ENCODE assay signal across 9 cellular contexts in the genomic region with DNA sequence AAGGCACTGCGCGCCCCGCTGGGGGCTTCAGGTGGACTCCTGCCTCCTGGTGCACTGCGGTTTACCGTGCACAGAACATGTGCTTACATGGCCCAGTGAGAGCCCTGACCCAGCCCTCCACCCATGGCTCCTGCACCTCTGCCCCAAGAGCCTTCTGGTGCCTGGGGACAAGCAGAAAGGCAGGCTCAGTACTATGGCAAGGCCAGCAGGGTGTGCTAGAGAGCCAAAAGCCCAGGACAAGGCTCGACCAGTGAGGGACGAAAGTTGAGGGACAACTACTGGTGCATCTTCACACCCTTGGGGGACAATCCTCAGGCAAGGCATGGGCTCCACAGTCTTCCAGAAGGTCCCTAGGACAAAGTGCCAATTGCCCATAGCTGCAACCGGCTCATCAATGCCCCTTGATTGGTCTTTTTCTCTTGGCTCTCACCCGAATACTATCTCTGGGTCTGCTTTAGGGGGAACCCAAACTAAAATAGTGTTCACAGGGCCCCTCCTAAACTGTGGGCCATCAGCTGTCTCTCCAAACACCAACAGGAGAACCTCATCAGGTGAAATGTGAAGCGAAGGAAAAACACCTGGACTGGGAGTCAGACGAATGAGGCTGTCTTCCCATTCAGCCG. TPM values are rescaled to one million over a fixed set of nuclear protein-coding genes. Genes with fewer than 3 reads are reported as not detected.
DNase-seq lines count a peak whose midpoint lies in the region; ATAC-seq and TF ChIP-seq lines count a peak whose summit lies in the region.
"Had no signal": no experiment of that assay in that cellular context is flagged by ENCODE, and none has a peak within 500 bp of the region (broad histone marks: within the 10 kb centered on the region; RNA-seq: fewer than 3 reads in every experiment).

No MANE protein-coding gene starts in this region.

- no peaks in the 10 kb centered on the region for H3K9me3 ChIP-seq in PC-3 (ENCODE audit: low read length)
- no peaks in the 10 kb centered on the region for H3K9me3 ChIP-seq in tibial artery

- H3K36me3 Mint-ChIP-seq in activated T-cell treated with anti-CD3 and anti-CD28 coated beads, Interleukin-2, amount 50 U/mL, for 72 hours (ENCODE audit: insufficient read depth in 2 of 2): no peaks in the 10 kb centered on the region

- peak; percentile 91 for TF ChIP-seq CTCF in PC-3 (conservative IDR thresholded peaks at IDR 0.05; ENCODE audit: low read depth, low read length)
- peak; percentile 99 for TF ChIP-seq CTCF in fibroblast of pulmonary artery (IDR thresholded peaks at IDR 0.05; ENCODE audit: low read length, missing control alignments)
- peak; percentile 54 to 63 for TF ChIP-seq CTCF in tibial artery (IDR thresholded peaks at IDR 0.05)

- H3K27me3 ChIP-seq in PC-3 (ENCODE audit: low read length): peaks cover 14% of the 10 kb centered on the region
- no peaks in the 10 kb centered on the region for H3K27me3 ChIP-seq in tibial artery

- intact Hi-C loops in PC-3 (cut with micrococcal nuclease): loop anchor here (10.0 kb wide), 1 partner anchor 80 kb away; the partner anchor contains the start of genes DDB1 and TKFC
- intact Hi-C loops in tibial artery (cut with DNase I; ENCODE audit: low total_unique reads): no loop called here

- no peak overlapping the region for H3K9ac ChIP-seq in PC-3 (ENCODE audit: low read length)

- peak; percentile 64 for DNase-seq in SIG-M5 treated with dmso at 0.1 percent for 504 hours (lab: John Stamatoyannopoulos, UW; ENCODE audit: unreplicated experiment)
- DNase-seq in SIG-M5 (lab: John Stamatoyannopoulos, UW): no peak
- peak; percentile 49 for DNase-seq in HK-2 (ENCODE audit: unreplicated experiment)
- peak; percentile 79 for DNase-seq in PC-3
- DNase-seq in activated T-cell treated with anti-CD3 and anti-CD28 coated beads, Interleukin-2, amount 50 U/mL, for 72 hours: peak; percentile 72 to 77
- DNase-seq in fibroblast of pulmonary artery (ENCODE audit: low read depth): peak; percentile 73
- DNase-seq in nucleus accumbens (lab: John Stamatoyannopoulos, UW): peak in 40 of 56 donors; percentile 2 to 70 (median 20)
- DNase-seq in tibial artery: peak in 1 of 2 donors; percentile 31

- H2AFZ ChIP-seq in PC-3 (ENCODE audit: low read length): no peak overlapping the region

- H3K4me1 Mint-ChIP-seq in activated T-cell treated with anti-CD3 and anti-CD28 coated beads, Interleukin-2, amount 50 U/mL, for 72 hours (ENCODE audit: low read depth): no peaks in the 10 kb centered on the region

- H3K4me3 ChIP-seq in PC-3 (ENCODE audit: low read length): no peak overlapping the region
- no peak overlapping the region for H3K4me3 ChIP-seq in fibroblast of pulmonary artery (replicated peaks; ENCODE audit: low read depth, low read length)
- H3K4me3 ChIP-seq in tibial artery: no peak overlapping the region

- H3F3A ChIP-seq in PC-3 (ENCODE audit: low read length, unreplicated experiment): no peaks in the 10 kb centered on the region

- no peaks in the 10 kb centered on the region for H3K36me3 ChIP-seq in PC-3 (ENCODE audit: low read depth, low read length)
- H3K36me3 ChIP-seq in tibial artery: peaks cover 0 to 9% (median 0%) of the 10 kb centered on the region in 3 donors

- H3K4me1 ChIP-seq in PC-3 (ENCODE audit: insufficient read depth, low read length) (no peaks in the 10 kb centered on the region), tibial artery (no peaks in the 10 kb centered on the region)

- no TSS peak for BruUV-seq in PC-3 (replicated peaks; lab: Mats Ljungman, UMichigan)

- no peaks in the 10 kb centered on the region for H4K20me1 ChIP-seq in PC-3 (ENCODE audit: low read length)

- no peak overlapping the region for H3K4me3 Mint-ChIP-seq in activated T-cell treated with anti-CD3 and anti-CD28 coated beads, Interleukin-2, amount 50 U/mL, for 72 hours

- H3K27ac ChIP-seq in PC-3 (ENCODE audit: low read length) (no peak overlapping the region), tibial artery (no peak overlapping the region)

- POLR2A ChIA-PET in PC-3 (lab: Charles Lee; ENCODE audit: unreplicated experiment): no interaction called here

- H3K4me2 ChIP-seq in PC-3 (ENCODE audit: low read length): no peak overlapping the region

- ATAC-seq in PC-3: peak; percentile 97
- peak; percentile 83 to 88 for ATAC-seq in activated T-cell treated with anti-CD3 and anti-CD28 coated beads, Interleukin-2, amount 50 U/mL, for 72 hours (replicated peaks in 1 of 2)

- no peaks in the 10 kb centered on the region for H3K27me3 Mint-ChIP-seq in activated T-cell treated with anti-CD3 and anti-CD28 coated beads, Interleukin-2, amount 50 U/mL, for 72 hours (ENCODE audit: low read depth)

- no peaks in the 10 kb centered on the region for H3K79me2 ChIP-seq in PC-3 (ENCODE audit: low read length)

- no peaks in the 10 kb centered on the region for H3K9me3 Mint-ChIP-seq in activated T-cell treated with anti-CD3 and anti-CD28 coated beads, Interleukin-2, amount 50 U/mL, for 72 hours

- CTCF ChIA-PET in PC-3 (lab: Charles Lee): interaction anchor here (0.6 kb wide), 2 partner anchors 139 to 637 kb away, joined by 3 to 11 read pairs; no protein-coding TSS in a partner anchor

- H3K9me2 ChIP-seq in PC-3 (replicated peaks; ENCODE audit: low read length): no peaks in the 10 kb centered on the region

- no peak overlapping the region for H3K27ac Mint-ChIP-seq in activated T-cell treated with anti-CD3 and anti-CD28 coated beads, Interleukin-2, amount 50 U/mL, for 72 hours

RNA-seq across cellular contexts. Expression of gene PGA5, which starts 13.5 kb away (rescaled TPM):
- not detected in 2 replicates for total RNA-seq in PC-3 (2014; rRNA removed)
- not detected for total RNA-seq in activated T-cell treated with anti-CD3 and anti-CD28 coated beads, Interleukin-2, amount 50 U/mL, for 72 hours
- total RNA-seq: skeletal muscle tissue had no signal

RNA-seq across cellular contexts. Expression of gene PGA4, which starts 32.4 kb away (rescaled TPM):
- not detected in 2 replicates for total RNA-seq in PC-3 (2014; rRNA removed)
- total RNA-seq in activated T-cell treated with anti-CD3 and anti-CD28 coated beads, Interleukin-2, amount 50 U/mL, for 72 hours: not detected

RNA-seq across cellular contexts. Expression of gene VWCE, which starts 40.6 kb away (rescaled TPM):
- total RNA-seq in PC-3 (2014; rRNA removed): 0.15 and 0.35 TPM in 2 replicates
- 10 to 100 TPM in 1 of 2 donors, 1 to 10 TPM in 1; 7.7 to 11.8 TPM for total RNA-seq in activated T-cell treated with anti-CD3 and anti-CD28 coated beads, Interleukin-2, amount 50 U/mL, for 72 hours

RNA-seq across cellular contexts. Expression of gene PGA3, which starts 51.2 kb away (rescaled TPM):
- total RNA-seq in PC-3 (2014; rRNA removed): not detected in 2 replicates
- not detected for total RNA-seq in activated T-cell treated with anti-CD3 and anti-CD28 coated beads, Interleukin-2, amount 50 U/mL, for 72 hours
